10 cellular contexts compared by ENCODE assay signal in the genomic region with DNA sequence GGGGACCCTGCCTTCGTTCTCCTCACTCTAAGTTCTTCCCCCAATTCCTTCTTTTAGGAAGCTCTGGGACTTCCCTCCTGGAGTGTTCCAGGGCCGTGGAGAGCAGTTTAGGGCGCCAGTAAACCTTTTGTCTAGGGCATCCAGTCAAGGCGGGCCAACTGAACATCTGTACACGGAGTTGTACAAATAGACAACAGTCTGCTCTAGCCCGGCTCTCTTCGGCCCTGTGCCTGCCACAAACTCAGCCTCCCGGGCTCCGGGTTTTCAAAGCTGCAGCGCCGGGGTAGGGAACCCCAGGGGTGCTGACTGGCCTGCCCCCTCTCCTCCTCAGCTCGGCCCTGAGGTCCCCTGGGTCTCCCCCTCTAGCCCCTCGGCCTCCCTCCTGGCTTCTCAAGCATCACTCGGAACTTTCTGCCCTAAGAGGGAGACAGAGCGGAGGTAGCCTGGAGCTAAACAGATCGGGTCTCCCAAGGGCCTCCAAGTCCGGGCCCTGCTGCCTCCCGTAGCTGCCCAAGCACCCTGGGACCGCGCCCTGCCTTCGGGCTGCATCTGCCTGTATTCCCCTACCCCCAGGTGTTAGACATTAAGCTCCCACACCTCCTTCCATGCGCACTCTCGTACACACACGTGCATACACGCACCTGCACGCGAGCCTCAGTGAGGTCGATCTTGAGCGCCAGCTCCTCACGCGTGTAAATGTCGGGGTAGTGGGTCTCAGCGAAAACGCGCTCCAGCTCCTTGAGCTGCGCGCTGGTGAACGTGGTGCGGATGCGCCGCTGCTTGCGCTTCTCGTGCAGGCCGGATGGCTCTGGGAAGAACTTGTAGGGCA. TPM values are rescaled to one million over a fixed set of nuclear protein-coding genes. Genes with fewer than 3 reads are reported as not detected.
DNase-seq lines count a peak whose midpoint lies in the region; ATAC-seq and TF ChIP-seq lines count a peak whose summit lies in the region.
"Had no signal": no experiment of that assay in that cellular context is flagged by ENCODE, and none has a peak within 500 bp of the region (broad histone marks: within the 10 kb centered on the region; RNA-seq: fewer than 3 reads in every experiment).

No MANE protein-coding gene starts in this region.

- POLR2A ChIA-PET in Panc1 (lab: Charles Lee), result no interaction called here
- POLR2A ChIA-PET in HEK293T (lab: Yijun Ruan, JAX), result no interaction called here

- H3K9me3 ChIP-seq in DND-41 (ENCODE audit: insufficient read depth, low read length, severe bottlenecking), result no peaks in the 10 kb centered on the region
- H3K9me3 ChIP-seq in Panc1 (ENCODE audit: control insufficient read depth, insufficient read depth, low read depth, low read length), result no peaks in the 10 kb centered on the region
- no peaks in the 10 kb centered on the region for H3K9me3 ChIP-seq in cardiac muscle cell (ENCODE audit: low read depth)

- intact Hi-C loops in Panc1 (cut with micrococcal nuclease; ENCODE audit: unreplicated experiment), result no loop called here

- CTCF ChIA-PET in Panc1 (lab: Charles Lee), result interaction anchor here (1.2 kb wide), 1 partner anchor 191 kb away, joined by 4 read pairs; no protein-coding TSS in a partner anchor
- CTCF ChIA-PET in HEK293T (lab: Yijun Ruan, JAX), result no interaction called here

- no peak overlapping the region for H3K9ac ChIP-seq in DND-41 (ENCODE audit: low read depth, low read length)

- H4K20me1 ChIP-seq in DND-41 (ENCODE audit: insufficient read depth, low read length), result peaks cover 12% of the 10 kb centered on the region; the same call in 1 of the 2 replicates

- no peaks in the 10 kb centered on the region for H3K4me1 ChIP-seq in DND-41 (ENCODE audit: insufficient read depth, low read length)
- H3K4me1 ChIP-seq in Panc1 (ENCODE audit: control insufficient read depth, insufficient read depth, low read length), result peaks cover 15% of the 10 kb centered on the region
- peaks cover 7% of the 10 kb centered on the region for H3K4me1 ChIP-seq in cardiac muscle cell (ENCODE audit: low read depth)

- in situ Hi-C loops in Panc1 (cut with HindIII; ENCODE audit: low pct_unique_long_range_greater_than_20kb, low sequenced_read_pairs), result no loop called here
- in situ Hi-C loops in brain microvascular endothelial cell (cut with HindIII; ENCODE audit: low pct_ligation_motif_present, low sequenced_read_pairs), result no loop called here

- ATAC-seq in DND-41 (ENCODE audit: insufficient read depth, low read depth) (0 out of 3 replicates have a peak, but pooled peaks have one; percentile 12), Panc1 (no peak), GM18870 (IDR thresholded peaks at IDR 0.05; ENCODE audit: unreplicated experiment) (no peak)
- ATAC-seq: HCT116 had no signal

- no peak overlapping the region for H3K27ac ChIP-seq in DND-41 (ENCODE audit: low read length)
- peak overlapping the region; percentile 60; the same call in 1 of the 2 replicates for H3K27ac ChIP-seq in Panc1 (ENCODE audit: low read length)
- H3K27ac ChIP-seq in cardiac muscle cell, result no peak overlapping the region
- no peak overlapping the region for H3K27ac ChIP-seq in brain microvascular endothelial cell

- TF ChIP-seq CTCF in DND-41 (IDR thresholded peaks at IDR 0.05; ENCODE audit: borderline replicate concordance, extremely low read depth, low read length, poor library complexity, severe bottlenecking), result no peak
- no peak for TF ChIP-seq CTCF in Panc1 (IDR thresholded peaks at IDR 0.05)
- TF ChIP-seq CTCF in cardiac muscle cell (IDR thresholded peaks at IDR 0.05; ENCODE audit: low read depth, low read length), result no peak
- no peak for TF ChIP-seq CTCF in brain microvascular endothelial cell (IDR thresholded peaks at IDR 0.05; ENCODE audit: low read depth, low read length, missing control alignments)

- BruUV-seq in Panc1 (replicated peaks; lab: Mats Ljungman, UMichigan), result no TSS peak

- no peaks in the 10 kb centered on the region for H3K27me3 ChIP-seq in DND-41 (ENCODE audit: insufficient read depth, low read length, poor library complexity)
- 0 out of 2 replicates have a peak, but pooled peaks cover 2% of the 10 kb centered on the region for H3K27me3 ChIP-seq in Panc1 (ENCODE audit: control insufficient read depth, insufficient read depth, low read length)
- H3K27me3 ChIP-seq in cardiac muscle cell, result peaks cover 66% of the 10 kb centered on the region
- H3K27me3 ChIP-seq in brain microvascular endothelial cell (replicated peaks), result peaks cover 47% of the 10 kb centered on the region

- H3K79me2 ChIP-seq in DND-41 (ENCODE audit: insufficient read depth, low read length), result no peaks in the 10 kb centered on the region

- peaks cover 29% of the 10 kb centered on the region for H3K36me3 ChIP-seq in DND-41 (ENCODE audit: insufficient read depth, low read length)
- H3K36me3 ChIP-seq in Panc1 (ENCODE audit: control insufficient read depth, insufficient read depth, low read length), result peaks cover 5% of the 10 kb centered on the region
- peaks cover 23% of the 10 kb centered on the region for H3K36me3 ChIP-seq in cardiac muscle cell
- peaks cover 22% of the 10 kb centered on the region for H3K36me3 ChIP-seq in brain microvascular endothelial cell (replicated peaks)

- no peak overlapping the region for H2AFZ ChIP-seq in DND-41 (ENCODE audit: low read depth, low read length)

- no peak overlapping the region for H3K4me2 ChIP-seq in DND-41 (ENCODE audit: insufficient read depth, low read length)

- H3K4me3 ChIP-seq in DND-41 (ENCODE audit: low read depth in 1 of 2, low read length in 2 of 2) (no peak overlapping the region), Panc1 (ENCODE audit: low read depth in 2 of 2, low read length in 2 of 2) (peak overlapping the region in 1 of 2 experiments; percentile 28; a peak in 1 of 4 replicates), cardiac muscle cell (no peak overlapping the region), brain microvascular endothelial cell (ENCODE audit: low read depth, low read length) (no peak overlapping the region)

- DNase-seq in DND-41 (no peak), Panc1 (ENCODE audit: low read depth, low spot score) (no peak), cardiac muscle cell (ENCODE audit: low read depth in 1 of 2, low spot score in 1 of 2) (peak; percentile 22 to 40), retina (peak; percentile 60), HEK293T (ENCODE audit: extremely low spot score) (no peak), NCI-H2107 (lab: John Stamatoyannopoulos, UW) (no peak), brain microvascular endothelial cell (no peak)

TF ChIP-seq in HEK293T, 16 proteins besides CTCF, POLR2A, EP300 and RAD21:
- TF ChIP-seq NFRKB (IDR thresholded peaks at IDR 0.05), result no peak
- TF ChIP-seq FOXM1 (IDR thresholded peaks at IDR 0.05; ENCODE audit: borderline replicate concordance), result no peak
- TF ChIP-seq TARDBP (IDR thresholded peaks at IDR 0.05), result no peak
- TF ChIP-seq L3MBTL2 (conservative IDR thresholded peaks at IDR 0.05), result no peak
- no peak for TF ChIP-seq BHLHE40 (IDR thresholded peaks at IDR 0.05; ENCODE audit: borderline replicate concordance)
TF ChIP-seq in HEK293T: peak in this region for 0.

RNA-seq across cellular contexts. Expression of a gene that starts 3.3 kb away (rescaled TPM):
- not detected for total RNA-seq in Panc1 (2021; ENCODE audit: unreplicated experiment)
- polyA plus RNA-seq in Panc1 (2012; ENCODE audit: insufficient read length), result not detected
- 0.30 and 0.92 TPM in 2 replicates for total RNA-seq in cardiac muscle cell
- polyA plus RNA-seq in cardiac muscle cell, result 0.50 TPM in 1 of 2 replicates, not detected in the other
- total RNA-seq: dermis microvascular lymphatic vessel endothelial cell had no signal

RNA-seq across cellular contexts. Expression of a gene that starts 16.1 kb away (rescaled TPM):
- total RNA-seq in Panc1 (2021; ENCODE audit: unreplicated experiment) (298 TPM), cardiac muscle cell (178 and 182 TPM in 2 replicates)
- polyA plus RNA-seq in Panc1 (2012; ENCODE audit: insufficient read length), result 383 TPM
- 130 and 156 TPM in 2 replicates for polyA plus RNA-seq in cardiac muscle cell

RNA-seq across cellular contexts. Expression of a gene that starts 24.1 kb away (rescaled TPM):
- not detected for total RNA-seq in Panc1 (2021; ENCODE audit: unreplicated experiment)
- polyA plus RNA-seq in Panc1 (2012; ENCODE audit: insufficient read length), result not detected
- total RNA-seq in cardiac muscle cell, result not detected in 2 replicates
- polyA plus RNA-seq in cardiac muscle cell, result not detected in 2 replicates
- total RNA-seq: dermis microvascular lymphatic vessel endothelial cell had no signal

RNA-seq across cellular contexts. Expression of a gene that starts 48.7 kb away (rescaled TPM):
- total RNA-seq in Panc1 (2021; ENCODE audit: unreplicated experiment), result not detected
- not detected for polyA plus RNA-seq in Panc1 (2012; ENCODE audit: insufficient read length)
- 0.88 and 1.8 TPM in 2 replicates for total RNA-seq in cardiac muscle cell
- polyA plus RNA-seq in cardiac muscle cell, result 3.1 and 3.9 TPM in 2 replicates
- total RNA-seq: dermis microvascular lymphatic vessel endothelial cell had no signal

Comparison
In these comparisons a context has a peak if more than half of its experiments do, and no peak if none do; other contexts are left out.
1. DNase-seq: peak in cardiac muscle cell (2 of 2) and retina (single experiment); none in DND-41 (single experiment), Panc1 (single experiment), HEK293T (single experiment), NCI-H2107 (single experiment) and brain microvascular endothelial cell (single experiment).